1 cellular context compared by ENCODE assay signal in the genomic region with DNA sequence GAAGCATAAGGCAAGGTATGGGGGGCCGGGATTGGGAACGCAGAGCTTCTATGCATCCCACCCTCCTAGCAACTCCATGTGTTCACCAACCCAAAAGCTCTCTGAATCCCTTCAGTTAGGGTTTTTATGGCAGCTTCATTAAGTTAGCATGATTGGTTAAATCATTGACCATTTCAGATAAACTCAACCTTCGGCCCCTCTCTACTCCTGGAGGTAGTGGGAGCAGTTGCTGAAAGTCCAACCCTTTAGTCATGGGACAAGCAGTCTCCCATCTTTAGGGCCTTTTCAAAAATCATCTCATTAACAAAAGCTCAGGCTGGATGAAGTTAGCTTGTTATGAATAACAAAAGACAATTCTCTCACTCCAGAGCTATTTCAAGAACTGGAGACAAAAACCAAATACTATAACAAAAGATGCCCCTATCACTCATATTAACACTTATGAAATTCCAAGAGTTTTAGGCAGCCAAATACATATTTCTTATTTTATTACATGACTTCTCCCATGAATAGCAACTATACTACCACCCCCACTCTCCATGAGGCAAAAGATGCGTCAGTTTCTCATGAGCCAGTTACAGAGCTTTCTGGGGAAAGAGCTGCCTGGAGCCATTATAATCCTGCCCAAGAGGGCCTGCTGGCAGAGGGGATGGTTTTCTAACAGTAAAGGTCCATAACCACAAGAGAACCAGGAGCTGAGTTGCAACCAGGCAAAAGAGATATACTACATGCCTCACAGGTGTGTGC.
TF ChIP-seq lines count a peak whose summit lies in the region.

No MANE protein-coding gene starts in this region.

TF ChIP-seq in H1, 55 proteins besides CTCF, POLR2A, EP300 and RAD21:
- TF ChIP-seq CHD1 (IDR thresholded peaks at IDR 0.05; ENCODE audit: low read depth, low read length): no peak
